ENCODE assay signal across 18 cellular contexts in the genomic region with DNA sequence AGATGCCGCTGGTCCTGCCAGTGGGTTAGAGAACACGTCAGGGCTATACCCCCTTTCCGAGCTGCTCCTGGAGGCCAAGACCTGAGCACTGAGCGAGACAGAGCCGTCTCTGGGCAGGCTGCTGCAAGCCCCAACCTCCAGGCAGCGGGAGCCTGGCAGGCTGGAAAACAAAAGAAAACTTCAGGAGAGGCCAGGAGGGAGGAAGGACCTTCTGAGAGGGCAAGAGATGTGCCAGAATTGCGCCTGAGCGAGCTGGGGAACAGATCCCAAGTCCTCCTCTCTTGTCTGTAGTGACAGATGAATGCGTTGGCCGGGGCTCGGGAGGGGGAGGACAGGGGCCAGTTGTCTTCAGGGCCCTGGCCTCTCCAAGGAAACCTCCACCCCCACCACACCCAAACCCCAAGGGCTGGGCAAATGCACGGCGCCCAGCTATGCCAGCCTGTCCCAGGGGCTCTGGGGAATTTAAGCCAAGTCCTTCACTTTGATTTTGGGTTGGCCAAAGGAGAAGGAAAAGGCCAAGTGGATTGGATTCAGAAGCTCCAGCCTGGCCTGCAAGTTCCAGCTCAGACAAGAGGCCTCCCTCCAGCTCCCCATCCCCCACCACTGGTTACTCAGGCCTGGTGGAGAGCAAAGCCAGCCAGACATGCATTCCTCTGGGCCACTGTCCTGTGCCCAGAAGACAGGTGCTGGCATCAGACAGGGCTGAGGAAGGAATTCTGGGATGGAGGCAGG. TPM values are rescaled to one million over a fixed set of nuclear protein-coding genes. Genes with fewer than 3 reads are reported as not detected.
A peak's percentile ranks its signal among the peaks of the same experiment; 100 is the strongest.
DNase-seq lines count a peak whose midpoint lies in the region; ATAC-seq and TF ChIP-seq lines count a peak whose summit lies in the region.
"Had no signal": no experiment of that assay in that cellular context is flagged by ENCODE, and none has a peak within 500 bp of the region (broad histone marks: within the 10 kb centered on the region; RNA-seq: fewer than 3 reads in every experiment).

No MANE protein-coding gene starts in this region.

- ATAC-seq in heart left ventricle: peak; percentile 79 to 95 (median 86)
- ATAC-seq in HG03460 (IDR thresholded peaks at IDR 0.05; ENCODE audit: unreplicated experiment): no peak
- ATAC-seq in GM18858 (IDR thresholded peaks at IDR 0.05; ENCODE audit: unreplicated experiment): no peak
- ATAC-seq in stimulated activated naive CD8-positive, alpha-beta T cell treated with anti-CD3 and anti-CD28 coated beads, Interleukin-15, Interleukin-2, amounts not matched to agents 100 U/mL and 50 U/mL, for 24 hours: no peak
- ATAC-seq: activated CD4-positive, CD25-positive, alpha-beta regulatory T cell treated with anti-CD3 and anti-CD28 coated beads, Interleukin-2, amount 50 U/mL, for 24 hours; GM12878; HCT116 had no signal

- peaks cover 10% of the 10 kb centered on the region for H3K9me3 Mint-ChIP-seq in neural progenitor cell
- H3K9me3 Mint-ChIP-seq: T-helper 1 cell treated with Interleukin-12 subunit alpha and Interleukin-12 subunit beta and Interleukin-4 antibody, amounts not matched to agents 30 μg/mL and 1 μg/mL, for 36 hours had no signal

- H3K27ac ChIP-seq in SJCRH30: no peak overlapping the region; the same call in 1 of the 2 replicates
- no peak overlapping the region for H3K27ac ChIP-seq in heart left ventricle
- peak overlapping the region; percentile 23 for H3K27ac ChIP-seq in neural progenitor cell
- H3K27ac ChIP-seq: dorsolateral prefrontal cortex, sigmoid colon, upper lobe of left lung had no signal

- H3K27me3 ChIP-seq in SJCRH30 (no peaks in the 10 kb centered on the region), heart left ventricle (no peaks in the 10 kb centered on the region), neural progenitor cell (no peaks in the 10 kb centered on the region)
- H3K27me3 ChIP-seq: dorsolateral prefrontal cortex, upper lobe of left lung had no signal

- peaks cover 59% of the 10 kb centered on the region for H3K4me1 Mint-ChIP-seq in neural progenitor cell
- H3K4me1 Mint-ChIP-seq: CD8-positive, alpha-beta memory T cell had no signal

- DNase-seq in Ammon's horn (ENCODE audit: low spot score) (peak; percentile 31), SJCRH30 (peak; percentile 81 to 82), heart left ventricle (peak; percentile 44 to 69 (median 58)), neural progenitor cell (ENCODE audit: low spot score) (peak; percentile 42), SKM-1 treated with dmso at 0.1 percent for 144 hours (lab: John Stamatoyannopoulos, UW; ENCODE audit: unreplicated experiment) (no peak)
- DNase-seq in stimulated activated naive CD8-positive, alpha-beta T cell treated with anti-CD3 and anti-CD28 coated beads, Interleukin-15, Interleukin-2, amounts not matched to agents 100 U/mL and 50 U/mL, for 24 hours: no peak
- DNase-seq: activated gamma-delta T cell treated with Interleukin-2 at 50 U/mL for 16 hours; CD8-positive, alpha-beta memory T cell; NCI-H2029; sigmoid colon had no signal

- no peak for TF ChIP-seq POLR2A in heart left ventricle (IDR thresholded peaks at IDR 0.05)

- H3K9ac ChIP-seq in neural progenitor cell: no peak overlapping the region

- peaks cover 33% of the 10 kb centered on the region for H3K4me1 ChIP-seq in SJCRH30
- H3K4me1 ChIP-seq in heart left ventricle: peaks cover 0 to 5% (median 0%) of the 10 kb centered on the region in 12 donors
- peaks cover 47% of the 10 kb centered on the region for H3K4me1 ChIP-seq in neural progenitor cell
- H3K4me1 ChIP-seq: sigmoid colon, upper lobe of left lung had no signal

- no peak overlapping the region for H2AFZ ChIP-seq in neural progenitor cell (replicated peaks)

- TF ChIP-seq CTCF in heart left ventricle (IDR thresholded peaks at IDR 0.05) (no peak), neural progenitor cell (IDR thresholded peaks at IDR 0.05) (no peak)

- peaks cover 13% of the 10 kb centered on the region for H3F3A ChIP-seq in neural progenitor cell (ENCODE audit: low read depth)

- H3K4me3 Mint-ChIP-seq in neural progenitor cell: no peak overlapping the region
- H3K4me3 Mint-ChIP-seq: CD8-positive, alpha-beta memory T cell; T-helper 1 cell treated with Interleukin-12 subunit alpha and Interleukin-12 subunit beta and Interleukin-4 antibody, amounts not matched to agents 30 μg/mL and 1 μg/mL, for 36 hours had no signal

- intact Hi-C loops in heart left ventricle (cut with DNase I): no loop called here

- H3K79me2 ChIP-seq in neural progenitor cell (ENCODE audit: low read depth): peaks cover 95% of the 10 kb centered on the region

- peaks cover 18% of the 10 kb centered on the region for H3K36me3 Mint-ChIP-seq in neural progenitor cell
- H3K36me3 Mint-ChIP-seq: CD8-positive, alpha-beta memory T cell had no signal

- H3K4me3 ChIP-seq in SJCRH30 (no peak overlapping the region), heart left ventricle (no peak overlapping the region), neural progenitor cell (no peak overlapping the region)
- H3K4me3 ChIP-seq: dorsolateral prefrontal cortex, GM12878, sigmoid colon, upper lobe of left lung had no signal

- H3K36me3 ChIP-seq in SJCRH30 (no peaks in the 10 kb centered on the region), heart left ventricle (no peaks in the 10 kb centered on the region), neural progenitor cell (no peaks in the 10 kb centered on the region)
- H3K36me3 ChIP-seq: sigmoid colon, upper lobe of left lung had no signal

- WGBS in heart left ventricle, 4 donors: 85 to 91% (median 88%) methylated on average over 13 of the region's 13 CpGs

- H3K9me3 ChIP-seq in SJCRH30 (replicated peaks) (no peaks in the 10 kb centered on the region), heart left ventricle (peaks cover 0 to 8% (median 0%) of the 10 kb centered on the region in 12 donors), neural progenitor cell (ENCODE audit: low read depth) (no peaks in the 10 kb centered on the region)
- H3K9me3 ChIP-seq: sigmoid colon, upper lobe of left lung had no signal

- H4K20me1 ChIP-seq in neural progenitor cell (ENCODE audit: low read depth): peaks cover 70% of the 10 kb centered on the region

- H3K27me3 Mint-ChIP-seq in neural progenitor cell (ENCODE audit: insufficient read depth, low read depth): peaks cover 7% of the 10 kb centered on the region

- peak overlapping the region; percentile 50 for H3K27ac Mint-ChIP-seq in neural progenitor cell
- H3K27ac Mint-ChIP-seq: CD8-positive, alpha-beta memory T cell; T-helper 1 cell treated with Interleukin-12 subunit alpha and Interleukin-12 subunit beta and Interleukin-4 antibody, amounts not matched to agents 30 μg/mL and 1 μg/mL, for 36 hours had no signal

- H3K4me2 ChIP-seq in neural progenitor cell: peak overlapping the region; percentile 9

RNA-seq across cellular contexts. Expression of gene SDK2, which starts 18.1 kb away (rescaled TPM):
- total RNA-seq in SJCRH30 (2014; rRNA removed; shearing (Covaris generic)): 15.2 and 16.4 TPM in 2 replicates
- total RNA-seq in heart left ventricle: 1 to 10 TPM; 1.5 to 4.0 (median 2.6) TPM
- 1 to 10 TPM in 1 of 2 donors, under 1 TPM in 1; 0.84 to 2.6 TPM for polyA plus RNA-seq in heart left ventricle
- 15.3 and 39.9 TPM in 2 replicates for total RNA-seq in neural progenitor cell (ENCODE audit: low replicate concordance)

Comparison
In these comparisons a context has a peak if more than half of its experiments do, and no peak if none do; other contexts are left out.
1. DNase-seq: peak in Ammon's horn (single experiment), SJCRH30 (2 of 2), heart left ventricle (5 of 5) and neural progenitor cell (single experiment); none in SKM-1 treated with dmso at 0.1 percent for 144 hours (single experiment) and stimulated activated naive CD8-positive, alpha-beta T cell treated with anti-CD3 and anti-CD28 coated beads, Interleukin-15, Interleukin-2, amounts not matched to agents 100 U/mL and 50 U/mL, for 24 hours (single experiment).
2. ATAC-seq: peak in heart left ventricle (4 of 4); none in HG03460 (single experiment), GM18858 (single experiment) and stimulated activated naive CD8-positive, alpha-beta T cell treated with anti-CD3 and anti-CD28 coated beads, Interleukin-15, Interleukin-2, amounts not matched to agents 100 U/mL and 50 U/mL, for 24 hours (single experiment).